11 cellular contexts compared by ENCODE assay signal in genomic region chr18:24055878-24056277, GRCh38. TPM values are rescaled to one million over a fixed set of nuclear protein-coding genes. Genes with fewer than 3 reads are reported as not detected.
DNase-seq lines count a peak whose midpoint lies in the region; FAIRE-seq and TF ChIP-seq lines count a peak whose summit lies in the region.
"Had no signal": no experiment of that assay in that cellular context is flagged by ENCODE, and none has a peak within 500 bp of the region (broad histone marks: within the 10 kb centered on the region; RNA-seq: fewer than 3 reads in every experiment).

No MANE protein-coding gene starts in this region.

- no peak for FAIRE-seq in small intestine (lab: Jason Lieb, UNC)

- intact Hi-C loops in adrenal gland (cut with DNase I): no loop called here
- intact Hi-C loops in colonic mucosa (cut with DNase I): no loop called here

- no peak for TF ChIP-seq POLR2A in adrenal gland (IDR thresholded peaks at IDR 0.05)

- peaks cover 12 to 64% of the 10 kb centered on the region in 2 donors for H3K4me1 ChIP-seq in adrenal gland (replicated peaks in 1 of 2)
- peaks cover 47% of the 10 kb centered on the region for H3K4me1 ChIP-seq in osteoblast (ENCODE audit: insufficient read depth, low read length)
- no peaks in the 10 kb centered on the region for H3K4me1 ChIP-seq in colonic mucosa
- peaks cover 4 to 11% of the 10 kb centered on the region in 2 donors for H3K4me1 ChIP-seq in small intestine (ENCODE audit: control insufficient read depth in 2 of 2, insufficient read depth in 1 of 2, low read depth in 1 of 2, low read length in 1 of 2)

- peak overlapping the region in 4 of 5 donors; percentile 6 to 37 (median 27) for H3K27ac ChIP-seq in adrenal gland
- no peak overlapping the region for H3K27ac ChIP-seq in osteoblast (ENCODE audit: low read depth, low read length)
- H3K27ac ChIP-seq in colonic mucosa: no peak overlapping the region
- H3K27ac ChIP-seq in small intestine (ENCODE audit: low read depth in 1 of 2, low read length in 1 of 2): no peak overlapping the region

- H3K36me3 ChIP-seq in adrenal gland (replicated peaks in 1 of 2) (no peaks in the 10 kb centered on the region), osteoblast (ENCODE audit: insufficient read depth, low read length) (no peaks in the 10 kb centered on the region), colonic mucosa (no peaks in the 10 kb centered on the region), small intestine (ENCODE audit: control insufficient read depth in 2 of 2, insufficient read depth in 2 of 2, low read length in 2 of 2) (no peaks in the 10 kb centered on the region)

- H3K4me3 ChIP-seq in adrenal gland (peak overlapping the region in 1 of 4 donors; percentile 26), osteoblast (ENCODE audit: insufficient read depth, low read length) (no peak overlapping the region), colonic mucosa (no peak overlapping the region), small intestine (ENCODE audit: low read depth in 1 of 2, low read length in 2 of 2) (no peak overlapping the region)

- H3K79me2 ChIP-seq in osteoblast (ENCODE audit: insufficient read depth, low read length): peaks cover 38% of the 10 kb centered on the region

- peak overlapping the region; percentile 14 for H2AFZ ChIP-seq in osteoblast (ENCODE audit: low read length)

- H3K4me2 ChIP-seq in osteoblast (ENCODE audit: insufficient read depth, low read length): peak overlapping the region; percentile 35

- DNase-seq in NCI-H748 (lab: John Stamatoyannopoulos, UW; ENCODE audit: unreplicated experiment): peak; percentile 14
- no peak for DNase-seq in NCI-H748 treated with DMSO at 0.1 percent for 48 hours (lab: John Stamatoyannopoulos, UW)
- peak; percentile 86 for DNase-seq in NCI-H146 (lab: John Stamatoyannopoulos, UW)
- DNase-seq in adrenal gland: no peak
- DNase-seq in osteoblast (ENCODE audit: insufficient read length, low spot score, missing footprints): no peak
- DNase-seq in colonic mucosa: no peak
- no peak for DNase-seq in small intestine
- no peak for DNase-seq in stimulated activated CD4-positive, alpha-beta T cell treated with anti-CD3 and anti-CD28 coated beads, Interleukin-4, amount 100 ng/mL, for 24 hours
- DNase-seq: activated CD8-positive, alpha-beta memory T cell treated with anti-CD3 and anti-CD28 coated beads, Interleukin-2, amount 50 U/mL, for 4 hours; DMS79; erythroblast had no signal

- TF ChIP-seq CTCF in adrenal gland (IDR thresholded peaks at IDR 0.05): no peak
- TF ChIP-seq CTCF in osteoblast (IDR thresholded peaks at IDR 0.05; ENCODE audit: extremely low read depth, low read depth, low read length): no peak
- no peak for TF ChIP-seq CTCF in colonic mucosa (IDR thresholded peaks at IDR 0.05)

- no peak overlapping the region for H3K9ac ChIP-seq in colonic mucosa (ENCODE audit: low read depth in 2 of 2, low read length in 2 of 2)

- WGBS in adrenal gland, 4 donors: 31 to 45% (median 35%) methylated on average over 2 of the region's 2 CpGs
- 64 to 88% (median 79%) methylated on average over 2 of the region's 2 CpGs for WGBS in small intestine, 3 donors

- H3K9me3 ChIP-seq in adrenal gland (replicated peaks in 1 of 3): no peaks in the 10 kb centered on the region
- no peaks in the 10 kb centered on the region for H3K9me3 ChIP-seq in osteoblast (ENCODE audit: low read depth, low read length)
- H3K9me3 ChIP-seq in colonic mucosa: no peaks in the 10 kb centered on the region
- H3K9me3 ChIP-seq in small intestine (ENCODE audit: control insufficient read depth, low read depth): no peaks in the 10 kb centered on the region

- H3K27me3 ChIP-seq in adrenal gland (no peaks in the 10 kb centered on the region), osteoblast (ENCODE audit: insufficient read depth, low read length) (no peaks in the 10 kb centered on the region), colonic mucosa (no peaks in the 10 kb centered on the region), small intestine (ENCODE audit: control insufficient read depth in 2 of 2, insufficient read depth in 2 of 2, low read length in 2 of 2) (no peaks in the 10 kb centered on the region)

- H4K20me1 ChIP-seq in osteoblast (ENCODE audit: insufficient read depth, low read length): peaks cover 50% of the 10 kb centered on the region

RNA-seq across cellular contexts. Expression of gene TTC39C, which starts 41.3 kb away (rescaled TPM):
- 10 to 100 TPM; 37.9 to 77.6 (median 51.0) TPM for total RNA-seq in adrenal gland
- polyA plus RNA-seq in adrenal gland: 10 to 100 TPM; 31.2 to 53.5 (median 35.9) TPM
- 42.7 and 50.7 TPM in 2 replicates for total RNA-seq in osteoblast
- 1 to 10 TPM; 8.8 to 9.5 TPM for total RNA-seq in colonic mucosa
- polyA plus RNA-seq in small intestine: 10 to 100 TPM in 1 of 3 donors, 1 to 10 TPM in 2; 4.9 to 10.3 (median 6.9) TPM

Comparison
In these comparisons a context has a peak if more than half of its experiments do, and no peak if none do; other contexts are left out.
1. DNase-seq: peak in NCI-H748 (single experiment) and NCI-H146 (single experiment); none in NCI-H748 treated with DMSO at 0.1 percent for 48 hours (single experiment), adrenal gland (0 of 7), osteoblast (single experiment), colonic mucosa (single experiment), small intestine (single experiment) and stimulated activated CD4-positive, alpha-beta T cell treated with anti-CD3 and anti-CD28 coated beads, Interleukin-4, amount 100 ng/mL, for 24 hours (single experiment).
2. H3K27ac ChIP-seq: peak in adrenal gland (4 of 5); none in osteoblast (single experiment), colonic mucosa (single experiment) and small intestine (0 of 2).